In the genomic region with DNA sequence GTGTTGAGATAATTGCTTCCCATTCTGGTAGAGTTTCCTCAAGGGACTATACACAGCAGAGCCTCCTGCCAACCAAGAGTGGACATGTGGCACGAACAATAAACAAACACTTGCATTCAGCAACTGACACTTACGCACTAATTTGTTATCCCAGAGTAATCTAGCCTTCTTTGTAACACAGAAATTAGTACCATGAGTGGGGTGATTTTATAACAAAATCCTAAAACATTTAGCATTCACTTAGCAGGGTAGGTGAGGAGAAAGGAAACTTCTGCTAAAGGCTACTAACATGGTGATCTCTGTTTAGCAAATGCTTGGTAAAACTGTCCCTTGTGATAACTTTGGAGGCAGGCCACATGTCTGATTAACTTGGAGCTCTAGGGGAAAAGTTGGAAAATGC, we compare ENCODE assay signal across 30 cellular contexts.
"Had no signal": no experiment of that assay in that cellular context is flagged by ENCODE, and none has a peak within 500 bp of the region (broad histone marks: within the 10 kb centered on the region; RNA-seq: fewer than 3 reads in every experiment).

No MANE protein-coding gene starts in this region.

- H3K4me3 ChIP-seq: ascending aorta, cardiac muscle cell, colonic mucosa had no signal

- ATAC-seq: activated CD8-positive, alpha-beta T cell treated with anti-CD3 and anti-CD28 coated beads for 36 hours; activated naive CD8-positive, alpha-beta T cell treated with anti-CD3 and anti-CD28 coated beads, Interleukin-2, amount 50 U/mL, for 24 hours; activated T-cell treated with anti-CD3 and anti-CD28 coated beads, Interleukin-2, amount 50 U/mL, for 4 hours had no signal

- H3K36me3 ChIP-seq: ascending aorta, cardiac muscle cell, colonic mucosa had no signal

- H3K4me1 ChIP-seq: ascending aorta, colonic mucosa had no signal

- FAIRE-seq: bronchial epithelial cell, TTC549 had no signal

- DNase-seq: activated B cell treated with CpG ODN at 0.5 μM for 24 hours; activated CD4-positive, alpha-beta memory T cell treated with anti-CD3 and anti-CD28 coated beads for 36 hours; activated CD4-positive, alpha-beta T cell treated with anti-CD3 and anti-CD28 coated beads for 4 hours; activated CD4-positive, alpha-beta T cell treated with anti-CD3 and anti-CD28 coated beads, Interleukin-2, amount 10 ng/mL, durations not matched to agents 24 days and 14 days; activated CD4-positive, alpha-beta T cell treated with anti-CD3 and anti-CD28 coated beads, Interleukin-2, amount 50 U/mL, for 1 hour; activated CD4-positive, alpha-beta T cell treated with anti-CD3 and anti-CD28 coated beads, Interleukin-2, amount 50 U/mL, for 4 hours; activated CD4-positive, CD25-positive, alpha-beta regulatory T cell treated with anti-CD3 and anti-CD28 coated beads, Interleukin-2, amount 50 U/mL, for 72 hours; activated CD8-positive, alpha-beta memory T cell treated with anti-CD3 and anti-CD28 coated beads, Interleukin-2, amount 50 U/mL, for 4 hours; activated CD8-positive, alpha-beta T cell treated with anti-CD3 and anti-CD28 coated beads for 36 hours; activated effector memory CD4-positive, alpha-beta T cell treated with Interleukin-2 at 50 U/mL for 16 hours; activated gamma-delta T cell; activated naive CD4-positive, alpha-beta T cell treated with anti-CD3 and anti-CD28 coated beads, Interleukin-2, amount 10 ng/mL, durations not matched to agents 7 days and 5 days; activated naive CD4-positive, alpha-beta T cell treated with Interleukin-2 at 50 U/mL for 16 hours; activated naive CD8-positive, alpha-beta T cell treated with anti-CD3 and anti-CD28 coated beads, Interleukin-2, amount 10 ng/mL, durations not matched to agents 7 days and 5 days; activated naive CD8-positive, alpha-beta T cell treated with anti-CD3 and anti-CD28 coated beads, Interleukin-2, amount 50 U/mL, for 24 hours; activated T-cell treated with anti-CD3 and anti-CD28 coated beads for 4 hours; activated T-cell treated with anti-CD3 and anti-CD28 coated beads, Interleukin-2, amount 50 U/mL, for 1 hour; activated T-cell treated with anti-CD3 and anti-CD28 coated beads, Interleukin-2, amount 50 U/mL, for 4 hours; amygdala; anterior cingulate cortex; caudate nucleus; cerebellar nuclear complex; colonic mucosa; T-helper 2 cell; T-helper 9 cell had no signal

- H3K27me3 ChIP-seq: ascending aorta, cardiac muscle cell, colonic mucosa had no signal

- H3K9me3 ChIP-seq: colonic mucosa had no signal

- H3K27ac ChIP-seq: ascending aorta, cardiac muscle cell, colonic mucosa, VCaP had no signal
